Comparison of ENCODE assay signal across 12 cellular contexts in genomic region chr7:28808786-28809533, GRCh38.
A peak's percentile ranks its signal among the peaks of the same experiment; 100 is the strongest.
DNase-seq lines count a peak whose midpoint lies in the region; ATAC-seq, FAIRE-seq and TF ChIP-seq lines count a peak whose summit lies in the region.
"Had no signal": no experiment of that assay in that cellular context is flagged by ENCODE, and none has a peak within 500 bp of the region (broad histone marks: within the 10 kb centered on the region; RNA-seq: fewer than 3 reads in every experiment).

No MANE protein-coding gene starts in this region.

- no peak for TF ChIP-seq POLR2A in stomach (IDR thresholded peaks at IDR 0.05)

- no peak overlapping the region for H3K4me3 Mint-ChIP-seq in activated T-helper 17 cell treated with anti-CD3 and anti-CD28 coated beads, Interleukin-2, amount 50 U/mL, for 72 hours

- H3K27ac ChIP-seq in stomach, result no peak overlapping the region
- H3K27ac ChIP-seq: BLaER1, esophagus muscularis mucosa had no signal

- H3K36me3 ChIP-seq in stomach, result peaks cover 0 to 10% (median 0%) of the 10 kb centered on the region in 4 donors

- peak; percentile 38 for ATAC-seq in GM21529 (IDR thresholded peaks at IDR 0.05; ENCODE audit: unreplicated experiment)
- no peak for ATAC-seq in HG02938 (IDR thresholded peaks at IDR 0.05; ENCODE audit: unreplicated experiment)
- ATAC-seq in activated T-helper 17 cell treated with anti-CD3 and anti-CD28 coated beads, Interleukin-2, amount 50 U/mL, for 72 hours (replicated peaks), result no peak

- H3K4me3 ChIP-seq in AG10803 (ENCODE audit: low read length), result no peak overlapping the region
- H3K4me3 ChIP-seq in stomach, result no peak overlapping the region
- H3K4me3 ChIP-seq: BLaER1, esophagus muscularis mucosa had no signal

- TF ChIP-seq CTCF in AG10803 (conservative IDR thresholded peaks at IDR 0.05; ENCODE audit: low read length), result no peak
- no peak for TF ChIP-seq CTCF in GM20000 (IDR thresholded peaks at IDR 0.05; ENCODE audit: extremely low read depth, missing control alignments)
- no peak for TF ChIP-seq CTCF in stomach (IDR thresholded peaks at IDR 0.05)

- H3K4me1 Mint-ChIP-seq in activated T-helper 17 cell treated with anti-CD3 and anti-CD28 coated beads, Interleukin-2, amount 50 U/mL, for 72 hours, result no peaks in the 10 kb centered on the region

- no peaks in the 10 kb centered on the region for H3K27me3 ChIP-seq in stomach
- H3K27me3 ChIP-seq: BLaER1, esophagus muscularis mucosa had no signal

- WGBS in stomach, 5 donors, result 86 to 89% (median 88%) methylated on average over 23 of the region's 23 CpGs

- intact Hi-C loops in stomach (cut with DNase I; ENCODE audit: low total_unique reads), result no loop called here

- H3K36me3 Mint-ChIP-seq in activated T-helper 17 cell treated with anti-CD3 and anti-CD28 coated beads, Interleukin-2, amount 50 U/mL, for 72 hours (ENCODE audit: low read depth), result no peaks in the 10 kb centered on the region

- TF ChIP-seq EP300 in stomach (IDR thresholded peaks at IDR 0.05), result no peak

- H3K4me1 ChIP-seq in stomach, result peaks cover 0 to 26% (median 2%) of the 10 kb centered on the region in 4 donors

- no peaks in the 10 kb centered on the region for H3K9me3 Mint-ChIP-seq in activated T-helper 17 cell treated with anti-CD3 and anti-CD28 coated beads, Interleukin-2, amount 50 U/mL, for 72 hours

- peak; percentile 72 for FAIRE-seq in RCC 7860 (lab: Jason Lieb, UNC)

- no peaks in the 10 kb centered on the region for H3K9me3 ChIP-seq in stomach
- H3K9me3 ChIP-seq: BLaER1, esophagus muscularis mucosa had no signal

- DNase-seq in AG10803 (ENCODE audit: low read depth) (peak; percentile 37), RCC 7860 (ENCODE audit: low spot score) (peak; percentile 74), iPS-NIHi11 (ENCODE audit: low spot score) (peak; percentile 45), GM20000 (ENCODE audit: low spot score) (no peak), stomach (no peak)
- DNase-seq: activated gamma-delta T cell treated with Interleukin-2 at 50 U/mL for 16 hours, NCI-H2171 had no signal

- H3K27me3 Mint-ChIP-seq in activated T-helper 17 cell treated with anti-CD3 and anti-CD28 coated beads, Interleukin-2, amount 50 U/mL, for 72 hours, result no peaks in the 10 kb centered on the region

- no peak overlapping the region for H3K27ac Mint-ChIP-seq in activated T-helper 17 cell treated with anti-CD3 and anti-CD28 coated beads, Interleukin-2, amount 50 U/mL, for 72 hours

Comparison
In these comparisons a context has a peak if more than half of its experiments do, and no peak if none do; other contexts are left out.
1. DNase-seq: peak in AG10803 (single experiment), RCC 7860 (single experiment) and iPS-NIHi11 (single experiment); none in GM20000 (single experiment) and stomach (single experiment).